15 cellular contexts compared by ENCODE assay signal in the genomic region with DNA sequence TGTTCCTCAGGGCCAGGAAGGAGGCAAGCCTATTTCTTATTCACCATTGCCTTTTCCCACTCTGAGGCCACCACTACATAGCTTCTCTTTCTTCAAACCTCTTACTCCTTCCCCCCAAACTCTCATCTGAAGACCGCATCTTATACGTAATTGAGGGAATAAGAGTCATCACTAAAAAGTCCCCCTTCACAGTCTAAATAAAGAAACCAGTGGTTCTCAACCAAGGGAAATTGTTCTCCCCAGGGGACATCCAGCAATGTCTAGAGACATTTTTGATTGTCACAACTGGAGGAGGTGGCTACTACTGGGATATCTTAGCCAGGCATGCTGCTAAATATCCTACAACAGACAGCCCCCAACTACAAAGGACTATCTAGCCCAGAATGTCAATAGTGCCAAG.
A peak's percentile ranks its signal among the peaks of the same experiment; 100 is the strongest.
DNase-seq lines count a peak whose midpoint lies in the region; ATAC-seq and TF ChIP-seq lines count a peak whose summit lies in the region.
"Had no signal": no experiment of that assay in that cellular context is flagged by ENCODE, and none has a peak within 500 bp of the region (broad histone marks: within the 10 kb centered on the region; RNA-seq: fewer than 3 reads in every experiment).

No MANE protein-coding gene starts in this region.

- ATAC-seq in GM19397 (IDR thresholded peaks at IDR 0.05; ENCODE audit: unreplicated experiment) = peak; percentile 38
- peak; percentile 49 for ATAC-seq in HG02798 (IDR thresholded peaks at IDR 0.05; ENCODE audit: poor library complexity, unreplicated experiment)
- ATAC-seq in HG03558 (IDR thresholded peaks at IDR 0.05; ENCODE audit: extremely low read depth, unreplicated experiment) = peak; percentile 39
- no peak for ATAC-seq in T-cell (replicated peaks in 1 of 4)
- ATAC-seq: activated CD8-positive, alpha-beta T cell treated with anti-CD3 and anti-CD28 coated beads for 36 hours; HepG2; mucosa of descending colon; right lobe of liver had no signal

- POLR2A ChIA-PET in T-cell (lab: Charles Lee) = no interaction called here

- no peaks in the 10 kb centered on the region for H3K9me3 Mint-ChIP-seq in T-cell
- H3K9me3 Mint-ChIP-seq: activated naive CD4-positive, alpha-beta T cell treated with anti-CD3 and anti-CD28 coated beads, Interleukin-2, amount 50 U/mL, for 24 hours had no signal

- H3K36me3 ChIP-seq in sigmoid colon = no peaks in the 10 kb centered on the region
- H3K36me3 ChIP-seq: right lobe of liver, tibial artery had no signal

- peak; percentile 36 for DNase-seq in GM13977 (ENCODE audit: low spot score)
- DNase-seq in sigmoid colon = no peak
- DNase-seq in T-cell = no peak
- no peak for DNase-seq in caudate nucleus (lab: John Stamatoyannopoulos, UW)
- DNase-seq in activated CD4-positive, alpha-beta T cell treated with anti-CD3 and anti-CD28 coated beads, Interleukin-2, amount 50 U/mL, for 4 hours = no peak
- DNase-seq: activated CD8-positive, alpha-beta T cell treated with anti-CD3 and anti-CD28 coated beads for 36 hours; mucosa of descending colon; NCI-H1436; right lobe of liver; tibial artery had no signal

- in situ Hi-C loops in GM13977 (cut with MboI; ENCODE audit: low pct_unique_long_range_greater_than_20kb, low sequenced_read_pairs, unreplicated experiment) = loop anchor here (25.0 kb wide), 1 partner anchor 656 kb away; no protein-coding TSS in a partner anchor

- intact Hi-C loops in sigmoid colon (cut with DNase I) = loop anchor here (2.0 kb wide), 1 partner anchor 563 kb away; no protein-coding TSS in a partner anchor

- CTCF ChIA-PET in T-cell (lab: Charles Lee) = no interaction called here

- TF ChIP-seq EP300 in sigmoid colon (IDR thresholded peaks at IDR 0.05) = no peak

- 79 to 88% methylated on average over 2 of the region's 2 CpGs for WGBS in sigmoid colon, 2 donors

- no peaks in the 10 kb centered on the region for H3K4me1 ChIP-seq in sigmoid colon
- H3K4me1 ChIP-seq: right lobe of liver had no signal

- no peak overlapping the region for H3K4me3 Mint-ChIP-seq in T-cell
- H3K4me3 Mint-ChIP-seq: activated CD8-positive, alpha-beta T cell treated with anti-CD3 and anti-CD28 coated beads for 36 hours; activated naive CD4-positive, alpha-beta T cell treated with anti-CD3 and anti-CD28 coated beads, Interleukin-2, amount 50 U/mL, for 24 hours had no signal

- TF ChIP-seq POLR2A in sigmoid colon (IDR thresholded peaks at IDR 0.05) = no peak

- H3K36me3 Mint-ChIP-seq in T-cell = no peaks in the 10 kb centered on the region
- H3K36me3 Mint-ChIP-seq: activated naive CD4-positive, alpha-beta T cell treated with anti-CD3 and anti-CD28 coated beads, Interleukin-2, amount 50 U/mL, for 24 hours had no signal

- H3K27me3 Mint-ChIP-seq in T-cell = peaks cover 7 to 13% of the 10 kb centered on the region in 2 donors

- H3K27me3 ChIP-seq in sigmoid colon = no peaks in the 10 kb centered on the region
- H3K27me3 ChIP-seq: right lobe of liver, tibial artery had no signal

- H3K27ac ChIP-seq in sigmoid colon (no peak overlapping the region), caudate nucleus (ENCODE audit: low read depth, low read length) (no peak overlapping the region)
- H3K27ac ChIP-seq: right lobe of liver had no signal

- no peaks in the 10 kb centered on the region for H3K9me3 ChIP-seq in sigmoid colon
- H3K9me3 ChIP-seq: mucosa of descending colon, right lobe of liver, tibial artery had no signal

- TF ChIP-seq CTCF in GM13977 (IDR thresholded peaks at IDR 0.05; ENCODE audit: extremely low read depth, insufficient read depth, missing control alignments) (no peak), sigmoid colon (IDR thresholded peaks at IDR 0.05) (no peak)

- no peak overlapping the region for H3K27ac Mint-ChIP-seq in T-cell
- H3K27ac Mint-ChIP-seq: activated CD8-positive, alpha-beta T cell treated with anti-CD3 and anti-CD28 coated beads for 36 hours; activated naive CD4-positive, alpha-beta T cell treated with anti-CD3 and anti-CD28 coated beads, Interleukin-2, amount 50 U/mL, for 24 hours had no signal

- peaks cover 0 to 2% (median 0%) of the 10 kb centered on the region in 3 donors for H3K4me1 Mint-ChIP-seq in T-cell
- H3K4me1 Mint-ChIP-seq: activated naive CD4-positive, alpha-beta T cell treated with anti-CD3 and anti-CD28 coated beads, Interleukin-2, amount 50 U/mL, for 24 hours had no signal

- no peak overlapping the region for H3K4me3 ChIP-seq in sigmoid colon
- H3K4me3 ChIP-seq: mucosa of descending colon, right lobe of liver, tibial artery had no signal

Comparison
In these comparisons a context has a peak if more than half of its experiments do, and no peak if none do; other contexts are left out.
1. ATAC-seq: peak in GM19397 (single experiment), HG02798 (single experiment) and HG03558 (single experiment); none in T-cell (0 of 4).